26 cellular contexts compared by ENCODE assay signal in the genomic region with DNA sequence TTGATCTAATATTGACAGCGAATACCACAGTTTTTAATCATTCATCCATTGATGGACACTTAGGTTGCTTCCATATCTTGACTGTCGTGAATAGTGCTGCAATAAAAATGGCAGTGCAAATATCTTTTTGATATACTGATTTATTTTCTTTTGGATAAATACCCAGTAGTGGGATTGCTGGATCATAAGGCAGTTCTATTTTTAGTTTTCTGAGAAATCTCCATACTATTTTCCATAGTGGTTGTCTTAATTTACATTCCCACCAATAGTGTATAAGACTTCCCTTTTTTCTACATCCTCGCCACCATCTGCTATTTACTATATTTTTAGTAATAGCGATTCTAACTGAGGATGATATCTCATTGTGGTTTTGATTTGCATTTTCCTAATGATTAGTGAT.
"Had no signal": no experiment of that assay in that cellular context is flagged by ENCODE, and none has a peak within 500 bp of the region (broad histone marks: within the 10 kb centered on the region; RNA-seq: fewer than 3 reads in every experiment).

No MANE protein-coding gene starts in this region.

- DNase-seq: stimulated activated CD4-positive, alpha-beta T cell treated with anti-CD3 and anti-CD28 coated beads, Interleukin-2, amount 100 ng/mL, for 48 hours; stimulated activated CD4-positive, alpha-beta T cell treated with anti-CD3 and anti-CD28 coated beads, Interleukin-4, amount 100 ng/mL, for 1 hour; stimulated activated CD4-positive, alpha-beta T cell treated with anti-CD3 and anti-CD28 coated beads, Interleukin-4, amount 100 ng/mL, for 24 hours; stimulated activated CD4-positive, alpha-beta T cell treated with anti-CD3 and anti-CD28 coated beads, Interleukin-4, amount 100 ng/mL, for 4 hours; stimulated activated CD8-positive, alpha-beta memory T cell treated with anti-CD3 and anti-CD28 coated beads, Interleukin-4, amount 100 ng/mL, for 48 hours; stimulated activated naive B cell treated with anti-CD40 and anti-IgM and Interleukin-4, amounts not matched to agents 10 μg/mL and 1 μg/mL and 100 μg/mL, for 72 hours; stimulated activated naive CD4-positive, alpha-beta T cell; stimulated activated naive CD4-positive, alpha-beta T cell treated with Interleukin-2 at 50 U/mL for 16 hours; stimulated activated naive CD8-positive, alpha-beta T cell treated with anti-CD3 and anti-CD28 coated beads, Interleukin-15, amount 100 ng/mL, for 72 hours; stimulated activated naive CD8-positive, alpha-beta T cell treated with anti-CD3 and anti-CD28 coated beads, Interleukin-15, Interleukin-2, amounts not matched to agents 100 U/mL and 50 U/mL, for 24 hours; stomach; substantia nigra; testis; thyroid gland; tibial artery; transverse colon; trophoblast cell; upper lobe of left lung; upper lobe of right lung; uterus had no signal

- H3K27me3 ChIP-seq: stomach, suprapubic skin, testis, thyroid gland, tibial artery, tibial nerve, transverse colon, upper lobe of left lung, upper lobe of right lung, uterus, vagina had no signal

- H3K27ac ChIP-seq: stomach, suprapubic skin, testis, thoracic aorta, thyroid gland, tibial artery, tibial nerve, transverse colon, upper lobe of left lung, upper lobe of right lung, uterus, vagina had no signal

- H3K4me3 ChIP-seq: stomach, suprapubic skin, testis, thoracic aorta, thyroid gland, tibial artery, tibial nerve, transverse colon, upper lobe of left lung, upper lobe of right lung, uterus, vagina had no signal

- H3K36me3 ChIP-seq: thyroid gland, transverse colon, upper lobe of right lung, uterus, vagina had no signal

- ATAC-seq: stimulated activated effector memory CD8-positive, alpha-beta T cell treated with anti-CD3 and anti-CD28 coated beads, Interleukin-12 subunit alpha, Interleukin-12 subunit beta, amount 100 ng/mL, for 72 hours; stimulated activated memory B cell treated with anti-CD40 and anti-IgM and Interleukin-4, amounts not matched to agents 10 μg/mL and 1 μg/mL and 100 μg/mL, for 72 hours; stimulated activated naive B cell treated with anti-CD40 and anti-IgM and Interleukin-4, amounts not matched to agents 10 μg/mL and 1 μg/mL and 100 μg/mL, for 72 hours; stimulated activated naive CD8-positive, alpha-beta T cell treated with anti-CD3 and anti-CD28 coated beads, Interleukin-15, amount 100 ng/mL, for 72 hours; stimulated activated naive CD8-positive, alpha-beta T cell treated with anti-CD3 and anti-CD28 coated beads, Interleukin-15, Interleukin-2, amounts not matched to agents 100 U/mL and 50 U/mL, for 24 hours; upper lobe of right lung had no signal

- H3K4me1 ChIP-seq: stomach, suprapubic skin, testis, thyroid gland, tibial artery, tibial nerve, transverse colon, upper lobe of left lung, upper lobe of right lung, uterus, vagina had no signal

- H3K9me3 ChIP-seq: suprapubic skin, testis, thyroid gland, transverse colon, upper lobe of right lung, vagina had no signal
